ENCODE assay signal across 1 cellular context in the genomic region with DNA sequence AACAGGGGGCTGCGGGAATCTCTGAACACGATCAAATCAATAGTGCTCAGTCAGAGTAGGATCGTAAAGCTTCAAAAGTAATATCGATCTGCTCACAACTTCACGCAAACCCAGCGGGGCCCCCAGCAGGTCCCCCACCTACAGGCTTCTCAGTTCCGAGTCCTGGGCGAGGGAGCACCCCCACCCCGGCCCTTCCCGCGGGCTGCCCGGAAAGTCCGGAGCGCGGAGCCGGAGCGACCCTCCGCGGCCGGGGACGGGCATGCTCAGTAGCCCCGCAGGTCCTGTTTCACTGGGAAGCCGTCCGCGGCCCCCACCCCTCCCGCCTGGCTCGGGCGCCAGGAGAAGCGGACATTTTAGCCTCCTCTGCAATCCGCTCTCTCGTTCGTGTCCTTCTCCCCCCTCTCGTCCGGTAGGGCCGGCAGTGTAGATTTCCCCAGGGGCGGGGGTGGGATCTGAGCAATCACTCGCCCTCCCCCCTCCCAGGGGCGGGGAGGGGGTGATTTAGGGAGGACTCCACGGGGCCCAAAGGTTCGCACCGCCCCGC.
A peak's percentile ranks its signal among the peaks of the same experiment; 100 is the strongest.
TF ChIP-seq lines count a peak whose summit lies in the region.

No MANE protein-coding gene starts in this region.

TF ChIP-seq in HepG2, 621 proteins besides CTCF, POLR2A, EP300 and RAD21 (continued from another document and continues in another):
- TF ChIP-seq, protein P1, sequence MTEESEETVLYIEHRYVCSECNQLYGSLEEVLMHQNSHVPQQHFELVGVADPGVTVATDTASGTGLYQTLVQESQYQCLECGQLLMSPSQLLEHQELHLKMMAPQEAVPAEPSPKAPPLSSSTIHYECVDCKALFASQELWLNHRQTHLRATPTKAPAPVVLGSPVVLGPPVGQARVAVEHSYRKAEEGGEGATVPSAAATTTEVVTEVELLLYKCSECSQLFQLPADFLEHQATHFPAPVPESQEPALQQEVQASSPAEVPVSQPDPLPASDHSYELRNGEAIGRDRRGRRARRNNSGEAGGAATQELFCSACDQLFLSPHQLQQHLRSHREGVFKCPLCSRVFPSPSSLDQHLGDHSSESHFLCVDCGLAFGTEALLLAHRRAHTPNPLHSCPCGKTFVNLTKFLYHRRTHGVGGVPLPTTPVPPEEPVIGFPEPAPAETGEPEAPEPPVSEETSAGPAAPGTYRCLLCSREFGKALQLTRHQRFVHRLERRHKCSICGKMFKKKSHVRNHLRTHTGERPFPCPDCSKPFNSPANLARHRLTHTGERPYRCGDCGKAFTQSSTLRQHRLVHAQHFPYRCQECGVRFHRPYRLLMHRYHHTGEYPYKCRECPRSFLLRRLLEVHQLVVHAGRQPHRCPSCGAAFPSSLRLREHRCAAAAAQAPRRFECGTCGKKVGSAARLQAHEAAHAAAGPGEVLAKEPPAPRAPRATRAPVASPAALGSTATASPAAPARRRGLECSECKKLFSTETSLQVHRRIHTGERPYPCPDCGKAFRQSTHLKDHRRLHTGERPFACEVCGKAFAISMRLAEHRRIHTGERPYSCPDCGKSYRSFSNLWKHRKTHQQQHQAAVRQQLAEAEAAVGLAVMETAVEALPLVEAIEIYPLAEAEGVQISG (CRISPR knock-in tag; IDR thresholded peaks at IDR 0.05) = peak; percentile 70; the same call in 1 of the 2 replicates
- TF ChIP-seq KDM5B (CRISPR knock-in tag; IDR thresholded peaks at IDR 0.05; ENCODE audit: borderline replicate concordance) = peak; percentile 44; the same call in 1 of the 2 replicates
- no peak for TF ChIP-seq ZNF850 (CRISPR knock-in tag; conservative IDR thresholded peaks at IDR 0.05)
- TF ChIP-seq ZMYM4 (CRISPR knock-in tag; IDR thresholded peaks at IDR 0.05) = peak; percentile 89
- TF ChIP-seq, protein P2, sequence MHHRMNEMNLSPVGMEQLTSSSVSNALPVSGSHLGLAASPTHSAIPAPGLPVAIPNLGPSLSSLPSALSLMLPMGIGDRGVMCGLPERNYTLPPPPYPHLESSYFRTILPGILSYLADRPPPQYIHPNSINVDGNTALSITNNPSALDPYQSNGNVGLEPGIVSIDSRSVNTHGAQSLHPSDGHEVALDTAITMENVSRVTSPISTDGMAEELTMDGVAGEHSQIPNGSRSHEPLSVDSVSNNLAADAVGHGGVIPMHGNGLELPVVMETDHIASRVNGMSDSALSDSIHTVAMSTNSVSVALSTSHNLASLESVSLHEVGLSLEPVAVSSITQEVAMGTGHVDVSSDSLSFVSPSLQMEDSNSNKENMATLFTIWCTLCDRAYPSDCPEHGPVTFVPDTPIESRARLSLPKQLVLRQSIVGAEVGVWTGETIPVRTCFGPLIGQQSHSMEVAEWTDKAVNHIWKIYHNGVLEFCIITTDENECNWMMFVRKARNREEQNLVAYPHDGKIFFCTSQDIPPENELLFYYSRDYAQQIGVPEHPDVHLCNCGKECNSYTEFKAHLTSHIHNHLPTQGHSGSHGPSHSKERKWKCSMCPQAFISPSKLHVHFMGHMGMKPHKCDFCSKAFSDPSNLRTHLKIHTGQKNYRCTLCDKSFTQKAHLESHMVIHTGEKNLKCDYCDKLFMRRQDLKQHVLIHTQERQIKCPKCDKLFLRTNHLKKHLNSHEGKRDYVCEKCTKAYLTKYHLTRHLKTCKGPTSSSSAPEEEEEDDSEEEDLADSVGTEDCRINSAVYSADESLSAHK (CRISPR knock-in tag; IDR thresholded peaks at IDR 0.05; ENCODE audit: borderline replicate concordance) = no peak
- TF ChIP-seq, protein P3, sequence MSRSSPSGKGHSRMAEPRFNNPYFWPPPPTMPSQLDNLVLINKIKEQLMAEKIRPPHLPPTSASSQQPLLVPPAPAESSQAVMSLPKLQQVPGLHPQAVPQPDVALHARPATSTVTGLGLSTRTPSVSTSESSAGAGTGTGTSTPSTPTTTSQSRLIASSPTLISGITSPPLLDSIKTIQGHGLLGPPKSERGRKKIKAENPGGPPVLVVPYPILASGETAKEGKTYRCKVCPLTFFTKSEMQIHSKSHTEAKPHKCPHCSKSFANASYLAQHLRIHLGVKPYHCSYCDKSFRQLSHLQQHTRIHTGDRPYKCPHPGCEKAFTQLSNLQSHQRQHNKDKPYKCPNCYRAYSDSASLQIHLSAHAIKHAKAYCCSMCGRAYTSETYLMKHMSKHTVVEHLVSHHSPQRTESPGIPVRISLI (CRISPR knock-in tag; IDR thresholded peaks at IDR 0.05; ENCODE audit: borderline replicate concordance) = peak; percentile 81
- no peak for TF ChIP-seq ZNF180 (CRISPR knock-in tag; IDR thresholded peaks at IDR 0.05; ENCODE audit: borderline replicate concordance, low read depth)
- peak; percentile 90 for TF ChIP-seq SALL1 (CRISPR knock-in tag; IDR thresholded peaks at IDR 0.05)
- TF ChIP-seq, protein P4, sequence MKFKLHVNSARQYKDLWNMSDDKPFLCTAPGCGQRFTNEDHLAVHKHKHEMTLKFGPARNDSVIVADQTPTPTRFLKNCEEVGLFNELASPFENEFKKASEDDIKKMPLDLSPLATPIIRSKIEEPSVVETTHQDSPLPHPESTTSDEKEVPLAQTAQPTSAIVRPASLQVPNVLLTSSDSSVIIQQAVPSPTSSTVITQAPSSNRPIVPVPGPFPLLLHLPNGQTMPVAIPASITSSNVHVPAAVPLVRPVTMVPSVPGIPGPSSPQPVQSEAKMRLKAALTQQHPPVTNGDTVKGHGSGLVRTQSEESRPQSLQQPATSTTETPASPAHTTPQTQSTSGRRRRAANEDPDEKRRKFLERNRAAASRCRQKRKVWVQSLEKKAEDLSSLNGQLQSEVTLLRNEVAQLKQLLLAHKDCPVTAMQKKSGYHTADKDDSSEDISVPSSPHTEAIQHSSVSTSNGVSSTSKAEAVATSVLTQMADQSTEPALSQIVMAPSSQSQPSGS (CRISPR knock-in tag; IDR thresholded peaks at IDR 0.05) = peak; percentile 81
- no peak for TF ChIP-seq JUND (CRISPR knock-in tag; IDR thresholded peaks at IDR 0.05)
- TF ChIP-seq, protein P5, sequence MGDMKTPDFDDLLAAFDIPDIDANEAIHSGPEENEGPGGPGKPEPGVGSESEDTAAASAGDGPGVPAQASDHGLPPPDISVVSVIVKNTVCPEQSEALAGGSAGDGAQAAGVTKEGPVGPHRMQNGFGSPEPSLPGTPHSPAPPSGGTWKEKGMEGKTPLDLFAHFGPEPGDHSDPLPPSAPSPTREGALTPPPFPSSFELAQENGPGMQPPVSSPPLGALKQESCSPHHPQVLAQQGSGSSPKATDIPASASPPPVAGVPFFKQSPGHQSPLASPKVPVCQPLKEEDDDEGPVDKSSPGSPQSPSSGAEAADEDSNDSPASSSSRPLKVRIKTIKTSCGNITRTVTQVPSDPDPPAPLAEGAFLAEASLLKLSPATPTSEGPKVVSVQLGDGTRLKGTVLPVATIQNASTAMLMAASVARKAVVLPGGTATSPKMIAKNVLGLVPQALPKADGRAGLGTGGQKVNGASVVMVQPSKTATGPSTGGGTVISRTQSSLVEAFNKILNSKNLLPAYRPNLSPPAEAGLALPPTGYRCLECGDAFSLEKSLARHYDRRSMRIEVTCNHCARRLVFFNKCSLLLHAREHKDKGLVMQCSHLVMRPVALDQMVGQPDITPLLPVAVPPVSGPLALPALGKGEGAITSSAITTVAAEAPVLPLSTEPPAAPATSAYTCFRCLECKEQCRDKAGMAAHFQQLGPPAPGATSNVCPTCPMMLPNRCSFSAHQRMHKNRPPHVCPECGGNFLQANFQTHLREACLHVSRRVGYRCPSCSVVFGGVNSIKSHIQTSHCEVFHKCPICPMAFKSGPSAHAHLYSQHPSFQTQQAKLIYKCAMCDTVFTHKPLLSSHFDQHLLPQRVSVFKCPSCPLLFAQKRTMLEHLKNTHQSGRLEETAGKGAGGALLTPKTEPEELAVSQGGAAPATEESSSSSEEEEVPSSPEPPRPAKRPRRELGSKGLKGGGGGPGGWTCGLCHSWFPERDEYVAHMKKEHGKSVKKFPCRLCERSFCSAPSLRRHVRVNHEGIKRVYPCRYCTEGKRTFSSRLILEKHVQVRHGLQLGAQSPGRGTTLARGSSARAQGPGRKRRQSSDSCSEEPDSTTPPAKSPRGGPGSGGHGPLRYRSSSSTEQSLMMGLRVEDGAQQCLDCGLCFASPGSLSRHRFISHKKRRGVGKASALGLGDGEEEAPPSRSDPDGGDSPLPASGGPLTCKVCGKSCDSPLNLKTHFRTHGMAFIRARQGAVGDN (CRISPR knock-in tag; IDR thresholded peaks at IDR 0.05) = peak; percentile 66
- TF ChIP-seq, protein P6, sequence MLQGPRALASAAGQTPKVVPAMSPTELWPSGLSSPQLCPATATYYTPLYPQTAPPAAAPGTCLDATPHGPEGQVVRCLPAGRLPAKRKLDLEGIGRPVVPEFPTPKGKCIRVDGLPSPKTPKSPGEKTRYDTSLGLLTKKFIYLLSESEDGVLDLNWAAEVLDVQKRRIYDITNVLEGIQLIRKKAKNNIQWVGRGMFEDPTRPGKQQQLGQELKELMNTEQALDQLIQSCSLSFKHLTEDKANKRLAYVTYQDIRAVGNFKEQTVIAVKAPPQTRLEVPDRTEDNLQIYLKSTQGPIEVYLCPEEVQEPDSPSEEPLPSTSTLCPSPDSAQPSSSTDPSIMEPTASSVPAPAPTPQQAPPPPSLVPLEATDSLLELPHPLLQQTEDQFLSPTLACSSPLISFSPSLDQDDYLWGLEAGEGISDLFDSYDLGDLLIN (CRISPR knock-in tag; IDR thresholded peaks at IDR 0.05; ENCODE audit: borderline replicate concordance) = no peak; the same call in 1 of the 2 replicates
- TF ChIP-seq HES4 (CRISPR knock-in tag; IDR thresholded peaks at IDR 0.05; ENCODE audit: borderline replicate concordance) = no peak
- peak; percentile 57; the same call in 1 of the 2 replicates for TF ChIP-seq PCBP1 (IDR thresholded peaks at IDR 0.05; ENCODE audit: borderline replicate concordance, low read depth, low read length)
- no peak for TF ChIP-seq RNF2 (conservative IDR thresholded peaks at IDR 0.05; ENCODE audit: low read depth)
- TF ChIP-seq SSRP1 (CRISPR knock-in tag; IDR thresholded peaks at IDR 0.05) = 0 out of 2 replicates have a peak, but pooled peaks have one; percentile 48
- TF ChIP-seq ZNF652 (CRISPR knock-in tag; IDR thresholded peaks at IDR 0.05; ENCODE audit: borderline replicate concordance, low read depth) = 0 out of 2 replicates have a peak, but pooled peaks have one; percentile 25
- peak; percentile 63; the same call in 1 of the 2 replicates for TF ChIP-seq ZSCAN12 (CRISPR knock-in tag; IDR thresholded peaks at IDR 0.05)
- peak; percentile 99 for TF ChIP-seq PTBP1 (IDR thresholded peaks at IDR 0.05; ENCODE audit: low read depth, low read length, poor library complexity, severe bottlenecking)
- TF ChIP-seq ZNF501 (CRISPR knock-in tag; IDR thresholded peaks at IDR 0.05) = no peak
- no peak for TF ChIP-seq ZFY (CRISPR knock-in tag; IDR thresholded peaks at IDR 0.05)
- TF ChIP-seq, protein P7, sequence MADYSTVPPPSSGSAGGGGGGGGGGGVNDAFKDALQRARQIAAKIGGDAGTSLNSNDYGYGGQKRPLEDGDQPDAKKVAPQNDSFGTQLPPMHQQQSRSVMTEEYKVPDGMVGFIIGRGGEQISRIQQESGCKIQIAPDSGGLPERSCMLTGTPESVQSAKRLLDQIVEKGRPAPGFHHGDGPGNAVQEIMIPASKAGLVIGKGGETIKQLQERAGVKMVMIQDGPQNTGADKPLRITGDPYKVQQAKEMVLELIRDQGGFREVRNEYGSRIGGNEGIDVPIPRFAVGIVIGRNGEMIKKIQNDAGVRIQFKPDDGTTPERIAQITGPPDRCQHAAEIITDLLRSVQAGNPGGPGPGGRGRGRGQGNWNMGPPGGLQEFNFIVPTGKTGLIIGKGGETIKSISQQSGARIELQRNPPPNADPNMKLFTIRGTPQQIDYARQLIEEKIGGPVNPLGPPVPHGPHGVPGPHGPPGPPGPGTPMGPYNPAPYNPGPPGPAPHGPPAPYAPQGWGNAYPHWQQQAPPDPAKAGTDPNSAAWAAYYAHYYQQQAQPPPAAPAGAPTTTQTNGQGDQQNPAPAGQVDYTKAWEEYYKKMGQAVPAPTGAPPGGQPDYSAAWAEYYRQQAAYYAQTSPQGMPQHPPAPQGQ (CRISPR knock-in tag; IDR thresholded peaks at IDR 0.05; ENCODE audit: borderline replicate concordance) = no peak
- TF ChIP-seq SPEN (CRISPR knock-in tag; IDR thresholded peaks at IDR 0.05; ENCODE audit: low read depth) = peak; percentile 58
- TF ChIP-seq ZBTB7B (CRISPR knock-in tag; IDR thresholded peaks at IDR 0.05) = peak; percentile 80
- TF ChIP-seq, protein P8, sequence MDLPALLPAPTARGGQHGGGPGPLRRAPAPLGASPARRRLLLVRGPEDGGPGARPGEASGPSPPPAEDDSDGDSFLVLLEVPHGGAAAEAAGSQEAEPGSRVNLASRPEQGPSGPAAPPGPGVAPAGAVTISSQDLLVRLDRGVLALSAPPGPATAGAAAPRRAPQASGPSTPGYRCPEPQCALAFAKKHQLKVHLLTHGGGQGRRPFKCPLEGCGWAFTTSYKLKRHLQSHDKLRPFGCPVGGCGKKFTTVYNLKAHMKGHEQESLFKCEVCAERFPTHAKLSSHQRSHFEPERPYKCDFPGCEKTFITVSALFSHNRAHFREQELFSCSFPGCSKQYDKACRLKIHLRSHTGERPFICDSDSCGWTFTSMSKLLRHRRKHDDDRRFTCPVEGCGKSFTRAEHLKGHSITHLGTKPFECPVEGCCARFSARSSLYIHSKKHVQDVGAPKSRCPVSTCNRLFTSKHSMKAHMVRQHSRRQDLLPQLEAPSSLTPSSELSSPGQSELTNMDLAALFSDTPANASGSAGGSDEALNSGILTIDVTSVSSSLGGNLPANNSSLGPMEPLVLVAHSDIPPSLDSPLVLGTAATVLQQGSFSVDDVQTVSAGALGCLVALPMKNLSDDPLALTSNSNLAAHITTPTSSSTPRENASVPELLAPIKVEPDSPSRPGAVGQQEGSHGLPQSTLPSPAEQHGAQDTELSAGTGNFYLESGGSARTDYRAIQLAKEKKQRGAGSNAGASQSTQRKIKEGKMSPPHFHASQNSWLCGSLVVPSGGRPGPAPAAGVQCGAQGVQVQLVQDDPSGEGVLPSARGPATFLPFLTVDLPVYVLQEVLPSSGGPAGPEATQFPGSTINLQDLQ (CRISPR knock-in tag; IDR thresholded peaks at IDR 0.05) = 0 out of 2 replicates have a peak, but pooled peaks have one; percentile 23
- peak; percentile 52; the same call in 1 of the 2 replicates for TF ChIP-seq BORCS8-MEF2B (CRISPR knock-in tag; IDR thresholded peaks at IDR 0.05)
- TF ChIP-seq ZNF772 (CRISPR knock-in tag; IDR thresholded peaks at IDR 0.05) = peak; percentile 45; the same call in 1 of the 2 replicates
- TF ChIP-seq ZNF484 (CRISPR knock-in tag; IDR thresholded peaks at IDR 0.05; ENCODE audit: borderline replicate concordance, low read depth) = no peak
- TF ChIP-seq TBX3 (IDR thresholded peaks at IDR 0.05; ENCODE audit: borderline replicate concordance) = no peak
- TF ChIP-seq, protein P9, sequence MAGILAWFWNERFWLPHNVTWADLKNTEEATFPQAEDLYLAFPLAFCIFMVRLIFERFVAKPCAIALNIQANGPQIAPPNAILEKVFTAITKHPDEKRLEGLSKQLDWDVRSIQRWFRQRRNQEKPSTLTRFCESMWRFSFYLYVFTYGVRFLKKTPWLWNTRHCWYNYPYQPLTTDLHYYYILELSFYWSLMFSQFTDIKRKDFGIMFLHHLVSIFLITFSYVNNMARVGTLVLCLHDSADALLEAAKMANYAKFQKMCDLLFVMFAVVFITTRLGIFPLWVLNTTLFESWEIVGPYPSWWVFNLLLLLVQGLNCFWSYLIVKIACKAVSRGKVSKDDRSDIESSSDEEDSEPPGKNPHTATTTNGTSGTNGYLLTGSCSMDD (CRISPR knock-in tag; IDR thresholded peaks at IDR 0.05) = no peak
- peak; percentile 74 for TF ChIP-seq ELF4 (CRISPR knock-in tag; IDR thresholded peaks at IDR 0.05; ENCODE audit: borderline replicate concordance)
- TF ChIP-seq TEAD3 (CRISPR knock-in tag; optimal IDR thresholded peaks at IDR 0.05; ENCODE audit: borderline replicate concordance) = peak; percentile 61
- no peak; the same call in 1 of the 2 replicates for TF ChIP-seq MZF1 (CRISPR knock-in tag; IDR thresholded peaks at IDR 0.05; ENCODE audit: borderline replicate concordance)
